2 cellular contexts compared by ENCODE assay signal in the genomic region with DNA sequence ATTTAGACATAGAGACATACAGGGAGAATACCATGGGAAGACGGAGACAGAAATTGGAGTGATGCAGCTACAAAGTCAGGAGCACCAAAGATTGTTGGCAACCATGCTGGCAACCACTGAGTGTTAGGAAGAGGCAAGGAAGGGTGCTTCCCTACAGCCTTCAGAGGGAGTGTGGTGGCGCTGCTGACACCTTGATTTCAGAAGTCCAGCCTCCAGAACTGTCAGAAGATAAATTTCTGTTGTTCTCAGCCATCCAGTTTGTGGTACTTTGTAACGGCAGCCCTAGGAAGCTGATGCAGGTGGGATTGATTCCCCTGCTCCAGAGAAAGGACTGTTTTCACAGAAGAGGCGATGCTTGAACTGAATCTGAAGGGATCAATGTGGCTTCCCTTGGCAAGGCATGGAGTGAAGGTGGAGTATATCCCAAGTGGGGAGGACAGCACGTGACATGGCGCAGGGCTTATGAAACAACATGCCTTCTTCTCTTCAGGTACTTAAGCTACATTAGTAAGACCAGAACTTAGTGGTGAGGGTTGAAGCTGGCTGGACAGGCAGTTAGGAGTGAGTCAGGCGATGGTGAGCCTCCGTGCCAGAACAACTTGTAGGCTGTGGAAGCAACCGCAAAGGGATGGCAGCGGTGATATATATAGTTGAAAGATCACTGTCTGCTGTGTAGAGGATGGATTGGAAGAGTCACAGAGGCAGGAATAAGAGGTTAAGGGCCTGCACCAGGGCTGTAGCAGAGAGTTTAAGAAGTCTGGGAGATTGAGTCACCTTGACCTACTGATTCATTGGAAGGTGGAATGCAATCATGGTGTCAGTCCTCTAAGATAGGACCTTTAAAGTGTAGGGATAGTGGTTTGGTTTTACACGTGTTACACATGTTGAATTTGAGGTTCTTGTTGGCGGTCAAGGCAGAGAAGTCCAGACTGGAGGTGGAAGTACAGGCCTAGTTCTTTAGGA.
TF ChIP-seq lines count a peak whose summit lies in the region.

No MANE protein-coding gene starts in this region.

TF ChIP-seq in IMR-90, 13 proteins besides CTCF, POLR2A, EP300 and RAD21:
- no peak for TF ChIP-seq MAFK (IDR thresholded peaks at IDR 0.05; ENCODE audit: low read depth, low read length)
- no peak for TF ChIP-seq RCOR1 (IDR thresholded peaks at IDR 0.05; ENCODE audit: insufficient replicate concordance, low read length)
- no peak for TF ChIP-seq FOS (IDR thresholded peaks at IDR 0.05; ENCODE audit: low read depth, low read length)
- no peak for TF ChIP-seq MAZ (IDR thresholded peaks at IDR 0.05; ENCODE audit: borderline replicate concordance, low read depth, low read length)
- no peak for TF ChIP-seq CEBPB (IDR thresholded peaks at IDR 0.05; ENCODE audit: low read depth, low read length)
- TF ChIP-seq BHLHE40 (IDR thresholded peaks at IDR 0.05; ENCODE audit: low read depth, low read length), result no peak

TF ChIP-seq in GM12891, 5 proteins besides CTCF, POLR2A, EP300 and RAD21:
- TF ChIP-seq POU2F2 (IDR thresholded peaks at IDR 0.05; ENCODE audit: low read depth, low read length) (no peak), SPI1 (IDR thresholded peaks at IDR 0.05; ENCODE audit: low read depth, low read length) (no peak)
TF ChIP-seq in GM12891: peak in this region for 0.
